ENCODE assay signal across 34 cellular contexts in genomic region chr2:199570957-199571356, GRCh38.
"Had no signal": no experiment of that assay in that cellular context is flagged by ENCODE, and none has a peak within 500 bp of the region (broad histone marks: within the 10 kb centered on the region; RNA-seq: fewer than 3 reads in every experiment).

No MANE protein-coding gene starts in this region.

- DNase-seq: activated CD4-positive, alpha-beta memory T cell treated with anti-CD3 and anti-CD28 coated beads, Interleukin-2, amount 10 ng/mL, durations not matched to agents 7 days and 5 days; activated CD4-positive, alpha-beta T cell treated with anti-CD3 and anti-CD28 coated beads for 1 hour; activated CD4-positive, alpha-beta T cell treated with anti-CD3 and anti-CD28 coated beads for 36 hours; activated CD4-positive, alpha-beta T cell treated with anti-CD3 and anti-CD28 coated beads for 48 hours; activated CD4-positive, alpha-beta T cell treated with anti-CD3 and anti-CD28 coated beads, Interleukin-2, amount 10 ng/mL, durations not matched to agents 7 days and 5 days; activated CD4-positive, alpha-beta T cell treated with anti-CD3 and anti-CD28 coated beads, Interleukin-2, amount 50 U/mL, for 48 hours; activated CD4-positive, CD25-positive, alpha-beta regulatory T cell; activated CD8-positive, alpha-beta memory T cell treated with anti-CD3 and anti-CD28 coated beads for 24 hours; activated CD8-positive, alpha-beta memory T cell treated with anti-CD3 and anti-CD28 coated beads, Interleukin-2, amount 10 ng/mL, durations not matched to agents 7 days and 5 days; activated CD8-positive, alpha-beta memory T cell treated with anti-CD3 and anti-CD28 coated beads, Interleukin-2, amount 50 U/mL, for 48 hours; activated CD8-positive, alpha-beta T cell treated with anti-CD3 and anti-CD28 coated beads, Interleukin-2, amount 10 ng/mL, durations not matched to agents 7 days and 5 days; activated effector memory CD4-positive, alpha-beta T cell treated with Interleukin-2 at 50 U/mL for 16 hours; activated gamma-delta T cell; activated naive CD4-positive, alpha-beta T cell treated with anti-CD3 and anti-CD28 coated beads, Interleukin-2, amount 10 ng/mL, durations not matched to agents 7 days and 5 days; activated naive CD4-positive, alpha-beta T cell treated with Interleukin-2 at 50 U/mL for 16 hours; activated T-cell treated with anti-CD3 and anti-CD28 coated beads, Interleukin-2, amount 50 U/mL, for 24 hours; activated T-cell treated with anti-CD3 and anti-CD28 coated beads, Interleukin-2, amount 50 U/mL, for 48 hours; adrenal gland; amniotic stem cell; aorta; body of pancreas; brain microvascular endothelial cell; central memory CD4-positive, alpha-beta T cell; T-helper 1 cell; T-helper 2 cell; T-helper 9 cell had no signal

- H3K27ac ChIP-seq: adrenal gland, body of pancreas, brain microvascular endothelial cell, breast epithelium, VCaP had no signal

- H3K9me3 Mint-ChIP-seq: activated CD4-positive, alpha-beta memory T cell treated with anti-CD3 and anti-CD28 coated beads, Interleukin-2, amount 10 ng/mL, durations not matched to agents 7 days and 5 days; activated CD4-positive, alpha-beta T cell treated with anti-CD3 and anti-CD28 coated beads, Interleukin-2, amount 10 ng/mL, durations not matched to agents 7 days and 5 days; activated naive CD4-positive, alpha-beta T cell treated with anti-CD3 and anti-CD28 coated beads, Interleukin-2, amount 10 ng/mL, durations not matched to agents 7 days and 5 days; activated naive CD4-positive, alpha-beta T cell treated with anti-CD3 and anti-CD28 coated beads, Interleukin-2, amount 50 U/mL, for 24 hours; activated T-cell treated with anti-CD3 and anti-CD28 coated beads, Interleukin-2, amount 50 U/mL, for 24 hours; activated T-helper 2 cell treated with anti-CD3 and anti-CD28 coated beads, Interferon-gamma antibody, Interleukin-2, Interleukin-4, amounts not matched to agents 10 μg/mL and 5 μg/mL and 100 μg/mL, durations not matched to agents 14 hours and 24 hours and 36 hours; T-helper 1 cell treated with Interleukin-12 subunit alpha and Interleukin-12 subunit beta and Interleukin-4 antibody, amounts not matched to agents 30 μg/mL and 1 μg/mL, for 36 hours; T-helper 2 cell treated with Interferon-gamma antibody and Interleukin-4, amounts not matched to agents 5 μg/mL and 100 μg/mL, for 36 hours had no signal

- ATAC-seq: activated CD4-positive, alpha-beta T cell treated with anti-CD3 and anti-CD28 coated beads for 36 hours; activated CD4-positive, CD25-positive, alpha-beta regulatory T cell treated with anti-CD3 and anti-CD28 coated beads, Interleukin-2, amount 50 U/mL, for 24 hours; activated CD8-positive, alpha-beta memory T cell treated with anti-CD3 and anti-CD28 coated beads, Interleukin-2, amount 10 ng/mL, durations not matched to agents 7 days and 5 days; activated CD8-positive, alpha-beta T cell treated with anti-CD3 and anti-CD28 coated beads, Interleukin-2, amount 10 ng/mL, durations not matched to agents 7 days and 5 days; body of pancreas had no signal

- H3K9me3 ChIP-seq: adrenal gland, body of pancreas, breast epithelium had no signal

- H3K36me3 ChIP-seq: adrenal gland, brain microvascular endothelial cell, breast epithelium had no signal

- H3K4me1 Mint-ChIP-seq: activated CD4-positive, alpha-beta memory T cell treated with anti-CD3 and anti-CD28 coated beads, Interleukin-2, amount 10 ng/mL, durations not matched to agents 7 days and 5 days; activated CD4-positive, alpha-beta T cell treated with anti-CD3 and anti-CD28 coated beads for 36 hours; activated CD4-positive, alpha-beta T cell treated with anti-CD3 and anti-CD28 coated beads, Interleukin-2, amount 10 ng/mL, durations not matched to agents 7 days and 5 days; activated CD8-positive, alpha-beta memory T cell treated with anti-CD3 and anti-CD28 coated beads, Interleukin-2, amount 10 ng/mL, durations not matched to agents 7 days and 5 days; activated naive CD4-positive, alpha-beta T cell treated with anti-CD3 and anti-CD28 coated beads, Interleukin-2, amount 10 ng/mL, durations not matched to agents 7 days and 5 days; activated naive CD4-positive, alpha-beta T cell treated with anti-CD3 and anti-CD28 coated beads, Interleukin-2, amount 50 U/mL, for 24 hours had no signal

- H3K4me3 Mint-ChIP-seq: activated CD4-positive, alpha-beta memory T cell treated with anti-CD3 and anti-CD28 coated beads, Interleukin-2, amount 10 ng/mL, durations not matched to agents 7 days and 5 days; activated CD4-positive, alpha-beta T cell treated with anti-CD3 and anti-CD28 coated beads for 36 hours; activated CD4-positive, alpha-beta T cell treated with anti-CD3 and anti-CD28 coated beads, Interleukin-2, amount 10 ng/mL, durations not matched to agents 7 days and 5 days; activated CD8-positive, alpha-beta memory T cell treated with anti-CD3 and anti-CD28 coated beads, Interleukin-2, amount 10 ng/mL, durations not matched to agents 7 days and 5 days; activated CD8-positive, alpha-beta T cell treated with anti-CD3 and anti-CD28 coated beads, Interleukin-2, amount 10 ng/mL, durations not matched to agents 7 days and 5 days; activated naive CD4-positive, alpha-beta T cell treated with anti-CD3 and anti-CD28 coated beads, Interleukin-2, amount 10 ng/mL, durations not matched to agents 7 days and 5 days; activated naive CD4-positive, alpha-beta T cell treated with anti-CD3 and anti-CD28 coated beads, Interleukin-2, amount 50 U/mL, for 24 hours; activated naive CD8-positive, alpha-beta T cell; activated T-cell treated with anti-CD3 and anti-CD28 coated beads, Interleukin-2, amount 50 U/mL, for 24 hours; T-helper 1 cell treated with Interleukin-12 subunit alpha and Interleukin-12 subunit beta and Interleukin-4 antibody, amounts not matched to agents 30 μg/mL and 1 μg/mL, for 36 hours; T-helper 2 cell treated with Interferon-gamma antibody and Interleukin-4, amounts not matched to agents 5 μg/mL and 100 μg/mL, for 36 hours had no signal

- H3K27me3 ChIP-seq: adrenal gland, body of pancreas, brain microvascular endothelial cell, breast epithelium had no signal

- H3K4me3 ChIP-seq: adrenal gland, body of pancreas, breast epithelium had no signal

- H3K27me3 Mint-ChIP-seq: activated CD4-positive, alpha-beta memory T cell treated with anti-CD3 and anti-CD28 coated beads, Interleukin-2, amount 10 ng/mL, durations not matched to agents 7 days and 5 days; activated CD8-positive, alpha-beta memory T cell treated with anti-CD3 and anti-CD28 coated beads, Interleukin-2, amount 10 ng/mL, durations not matched to agents 7 days and 5 days; activated naive CD4-positive, alpha-beta T cell treated with anti-CD3 and anti-CD28 coated beads, Interleukin-2, amount 10 ng/mL, durations not matched to agents 7 days and 5 days had no signal

- H3K4me1 ChIP-seq: adrenal gland, body of pancreas, breast epithelium had no signal

- H3K36me3 Mint-ChIP-seq: activated CD8-positive, alpha-beta memory T cell treated with anti-CD3 and anti-CD28 coated beads, Interleukin-2, amount 10 ng/mL, durations not matched to agents 7 days and 5 days; activated naive CD4-positive, alpha-beta T cell treated with anti-CD3 and anti-CD28 coated beads, Interleukin-2, amount 10 ng/mL, durations not matched to agents 7 days and 5 days; activated naive CD4-positive, alpha-beta T cell treated with anti-CD3 and anti-CD28 coated beads, Interleukin-2, amount 50 U/mL, for 24 hours; activated naive CD8-positive, alpha-beta T cell had no signal

- H3K27ac Mint-ChIP-seq: activated CD4-positive, alpha-beta memory T cell treated with anti-CD3 and anti-CD28 coated beads, Interleukin-2, amount 10 ng/mL, durations not matched to agents 7 days and 5 days; activated CD4-positive, alpha-beta T cell treated with anti-CD3 and anti-CD28 coated beads for 36 hours; activated CD4-positive, alpha-beta T cell treated with anti-CD3 and anti-CD28 coated beads, Interleukin-2, amount 10 ng/mL, durations not matched to agents 7 days and 5 days; activated CD8-positive, alpha-beta memory T cell treated with anti-CD3 and anti-CD28 coated beads, Interleukin-2, amount 10 ng/mL, durations not matched to agents 7 days and 5 days; activated CD8-positive, alpha-beta T cell treated with anti-CD3 and anti-CD28 coated beads, Interleukin-2, amount 10 ng/mL, durations not matched to agents 7 days and 5 days; activated naive CD4-positive, alpha-beta T cell treated with anti-CD3 and anti-CD28 coated beads, Interleukin-2, amount 10 ng/mL, durations not matched to agents 7 days and 5 days; activated naive CD4-positive, alpha-beta T cell treated with anti-CD3 and anti-CD28 coated beads, Interleukin-2, amount 50 U/mL, for 24 hours; activated naive CD8-positive, alpha-beta T cell; activated T-cell treated with anti-CD3 and anti-CD28 coated beads, Interleukin-2, amount 50 U/mL, for 24 hours; activated T-helper 2 cell treated with anti-CD3 and anti-CD28 coated beads, Interferon-gamma antibody, Interleukin-2, Interleukin-4, amounts not matched to agents 10 μg/mL and 5 μg/mL and 100 μg/mL, durations not matched to agents 14 hours and 24 hours and 36 hours; T-helper 1 cell treated with Interleukin-12 subunit alpha and Interleukin-12 subunit beta and Interleukin-4 antibody, amounts not matched to agents 30 μg/mL and 1 μg/mL, for 36 hours; T-helper 2 cell treated with Interferon-gamma antibody and Interleukin-4, amounts not matched to agents 5 μg/mL and 100 μg/mL, for 36 hours had no signal
